ENCODE assay signal across 25 cellular contexts in genomic region chr2:228983700-228984099, GRCh38.
"Had no signal": no experiment of that assay in that cellular context is flagged by ENCODE, and none has a peak within 500 bp of the region (broad histone marks: within the 10 kb centered on the region; RNA-seq: fewer than 3 reads in every experiment).

No MANE protein-coding gene starts in this region.

- H3K4me1 ChIP-seq: tibial artery had no signal

- H3K4me3 Mint-ChIP-seq: activated CD8-positive, alpha-beta T cell treated with anti-CD3 and anti-CD28 coated beads, Interleukin-2, amount 10 ng/mL, durations not matched to agents 7 days and 5 days; activated naive CD8-positive, alpha-beta T cell treated with anti-CD3 and anti-CD28 coated beads, Interleukin-2, amount 50 U/mL, for 24 hours; activated T-helper 1 cell treated with anti-CD3 and anti-CD28 coated beads, Interleukin-12 subunit alpha, Interleukin-12 subunit beta, Interleukin-2, Interleukin-4 antibody, amounts not matched to agents 30 ng/mL and 10 ng/mL and 1 ng/mL, durations not matched to agents 14 hours and 24 hours and 36 hours; memory B cell; nephron progenitor cell; stimulated activated effector memory CD8-positive, alpha-beta T cell treated with anti-CD3 and anti-CD28 coated beads, Interleukin-12 subunit alpha, Interleukin-12 subunit beta, amount 100 ng/mL, for 72 hours; stimulated activated naive CD8-positive, alpha-beta T cell treated with anti-CD3 and anti-CD28 coated beads, Interleukin-15, amount 100 ng/mL, for 72 hours had no signal

- H3K4me1 Mint-ChIP-seq: activated naive CD8-positive, alpha-beta T cell treated with anti-CD3 and anti-CD28 coated beads, Interleukin-2, amount 50 U/mL, for 24 hours; memory B cell; nephron progenitor cell; stimulated activated effector memory CD8-positive, alpha-beta T cell treated with anti-CD3 and anti-CD28 coated beads, Interleukin-12 subunit alpha, Interleukin-12 subunit beta, amount 100 ng/mL, for 72 hours; stimulated activated naive CD8-positive, alpha-beta T cell treated with anti-CD3 and anti-CD28 coated beads, Interleukin-15, amount 100 ng/mL, for 72 hours had no signal

- H3K27me3 Mint-ChIP-seq: activated naive CD8-positive, alpha-beta T cell treated with anti-CD3 and anti-CD28 coated beads, Interleukin-2, amount 50 U/mL, for 24 hours; memory B cell; stimulated activated naive CD8-positive, alpha-beta T cell treated with anti-CD3 and anti-CD28 coated beads, Interleukin-15, amount 100 ng/mL, for 72 hours had no signal

- H3K4me3 ChIP-seq: coronary artery, heart right ventricle, mucosa of descending colon, tibial artery had no signal

- H3K36me3 ChIP-seq: heart right ventricle, tibial artery had no signal

- DNase-seq: activated CD4-positive, alpha-beta T cell treated with anti-CD3 and anti-CD28 coated beads for 1 hour; activated CD4-positive, alpha-beta T cell treated with anti-CD3 and anti-CD28 coated beads, Interleukin-2, amount 50 U/mL, for 1 hour; activated CD8-positive, alpha-beta T cell treated with anti-CD3 and anti-CD28 coated beads, Interleukin-2, amount 10 ng/mL, durations not matched to agents 7 days and 5 days; activated gamma-delta T cell; activated naive CD4-positive, alpha-beta T cell treated with anti-CD3 and anti-CD28 coated beads, Interleukin-2, amount 50 U/mL, for 16 hours; activated naive CD8-positive, alpha-beta T cell treated with anti-CD3 and anti-CD28 coated beads, Interleukin-2, amount 50 U/mL, for 24 hours; cerebellar nuclear complex; heart right ventricle; left colon; mucosa of descending colon; nephron progenitor cell; nucleus accumbens; posterior cingulate gyrus; small intestine; stimulated activated CD4-positive, alpha-beta T cell treated with anti-CD3 and anti-CD28 coated beads, Interleukin-2, amount 100 ng/mL, for 24 hours; stimulated activated naive CD8-positive, alpha-beta T cell treated with anti-CD3 and anti-CD28 coated beads, Interleukin-15, amount 100 ng/mL, for 72 hours; tibial artery had no signal

- FAIRE-seq: keratinocyte, small intestine had no signal

- H3K27ac Mint-ChIP-seq: activated CD8-positive, alpha-beta T cell treated with anti-CD3 and anti-CD28 coated beads, Interleukin-2, amount 10 ng/mL, durations not matched to agents 7 days and 5 days; activated naive CD8-positive, alpha-beta T cell treated with anti-CD3 and anti-CD28 coated beads, Interleukin-2, amount 50 U/mL, for 24 hours; activated T-helper 1 cell treated with anti-CD3 and anti-CD28 coated beads, Interleukin-12 subunit alpha, Interleukin-12 subunit beta, Interleukin-2, Interleukin-4 antibody, amounts not matched to agents 30 ng/mL and 10 ng/mL and 1 ng/mL, durations not matched to agents 14 hours and 24 hours and 36 hours; memory B cell; nephron progenitor cell; stimulated activated effector memory CD8-positive, alpha-beta T cell treated with anti-CD3 and anti-CD28 coated beads, Interleukin-12 subunit alpha, Interleukin-12 subunit beta, amount 100 ng/mL, for 72 hours; stimulated activated naive CD8-positive, alpha-beta T cell treated with anti-CD3 and anti-CD28 coated beads, Interleukin-15, amount 100 ng/mL, for 72 hours had no signal

- ATAC-seq: activated CD8-positive, alpha-beta T cell treated with anti-CD3 and anti-CD28 coated beads, Interleukin-2, amount 10 ng/mL, durations not matched to agents 7 days and 5 days; activated naive CD8-positive, alpha-beta T cell treated with anti-CD3 and anti-CD28 coated beads, Interleukin-2, amount 50 U/mL, for 24 hours; heart right ventricle; left colon; mucosa of descending colon; sciatic nerve; stimulated activated effector memory CD8-positive, alpha-beta T cell treated with anti-CD3 and anti-CD28 coated beads, Interleukin-12 subunit alpha, Interleukin-12 subunit beta, amount 100 ng/mL, for 72 hours; stimulated activated naive CD8-positive, alpha-beta T cell treated with anti-CD3 and anti-CD28 coated beads, Interleukin-15, amount 100 ng/mL, for 72 hours had no signal

- H3K27ac ChIP-seq: coronary artery, epithelial cell of prostate, heart right ventricle, tibial artery, VCaP had no signal

- H3K27me3 ChIP-seq: heart right ventricle, tibial artery had no signal

- H3K36me3 Mint-ChIP-seq: memory B cell; stimulated activated effector memory CD8-positive, alpha-beta T cell treated with anti-CD3 and anti-CD28 coated beads, Interleukin-12 subunit alpha, Interleukin-12 subunit beta, amount 100 ng/mL, for 72 hours had no signal
